In genomic region chr14:24052656-24053547, GRCh38 we compare ENCODE assay signal across 9 cellular contexts. TPM values are rescaled to one million over a fixed set of nuclear protein-coding genes. Genes with fewer than 3 reads are reported as not detected.
DNase-seq lines count a peak whose midpoint lies in the region; ATAC-seq and TF ChIP-seq lines count a peak whose summit lies in the region.
"Had no signal": no experiment of that assay in that cellular context is flagged by ENCODE, and none has a peak within 500 bp of the region (broad histone marks: within the 10 kb centered on the region; RNA-seq: fewer than 3 reads in every experiment).

No MANE protein-coding gene starts in this region.

- H3K36me3 Mint-ChIP-seq in HFFc6 (ENCODE audit: low read depth) (no peaks in the 10 kb centered on the region), immature natural killer cell (no peaks in the 10 kb centered on the region)

- TF ChIP-seq CTCF in HFFc6 (IDR thresholded peaks at IDR 0.05) (no peak), omental fat pad (IDR thresholded peaks at IDR 0.05) (no peak)

- no peak overlapping the region for H3K27ac Mint-ChIP-seq in HFFc6
- peak overlapping the region in 5 of 6 donors; percentile 55 to 89 (median 81) for H3K27ac Mint-ChIP-seq in immature natural killer cell

- DNase-seq in HFFc6, result no peak
- DNase-seq in activated CD8-positive, alpha-beta memory T cell treated with anti-CD3 and anti-CD28 coated beads, Interleukin-2, amount 50 U/mL, for 4 hours, result peak; percentile 67
- DNase-seq in immature natural killer cell, result peak; percentile 58 to 63 (median 59)
- peak; percentile 25 to 50 (median 37) for DNase-seq in stimulated activated CD4-positive, alpha-beta T cell treated with anti-CD3 and anti-CD28 coated beads, TNF-alpha, amount 100 ng/mL, for 4 hours (ENCODE audit: low read depth in 3 of 3)
- DNase-seq in omental fat pad (ENCODE audit: low spot score), result no peak
- no peak for DNase-seq in NCI-H510A treated with DMSO at 0.1 percent for 48 hours (lab: John Stamatoyannopoulos, UW)
- DNase-seq in cerebellum (ENCODE audit: low spot score), result no peak

- H3K27me3 Mint-ChIP-seq in HFFc6 (ENCODE audit: insufficient read depth) (peaks cover 45% of the 10 kb centered on the region), immature natural killer cell (ENCODE audit: low read depth in 3 of 3) (peaks cover 1 to 9% (median 7%) of the 10 kb centered on the region in 3 donors)

- ATAC-seq in omental fat pad (ENCODE audit: low FRiP score) (no peak), HG03097 (IDR thresholded peaks at IDR 0.05; ENCODE audit: low FRiP score, unreplicated experiment) (no peak)

- no peaks in the 10 kb centered on the region for H3K9me3 Mint-ChIP-seq in HFFc6
- H3K9me3 Mint-ChIP-seq in immature natural killer cell, result no peaks in the 10 kb centered on the region

- peak overlapping the region; percentile 57 for H3K4me3 Mint-ChIP-seq in HFFc6
- peak overlapping the region; percentile 76 to 89 (median 85) for H3K4me3 Mint-ChIP-seq in immature natural killer cell

- H3K4me1 Mint-ChIP-seq in HFFc6 (ENCODE audit: low read depth), result peaks cover 12% of the 10 kb centered on the region
- peaks cover 24 to 25% of the 10 kb centered on the region in 2 donors for H3K4me1 Mint-ChIP-seq in immature natural killer cell

RNA-seq across cellular contexts. Expression of gene CARMIL3, which starts 1.1 kb away (rescaled TPM):
- not detected for total RNA-seq in HFFc6 (2021; fragmentation: NEBNext Ultra II Directional; extraction: Animal tissue kit (Norgen Biotek cat#: 25700))
- under 1 TPM; 0.09 to 0.82 (median 0.32) TPM for polyA plus RNA-seq in immature natural killer cell
- total RNA-seq in omental fat pad (under 1 TPM; 0.06 to 0.72 (median 0.30) TPM), cerebellum (34.0 TPM)

RNA-seq across cellular contexts. Expression of gene CPNE6, which starts 18.5 kb away (rescaled TPM):
- total RNA-seq in HFFc6 (2021; fragmentation: NEBNext Ultra II Directional; extraction: Animal tissue kit (Norgen Biotek cat#: 25700)), result not detected
- not detected for polyA plus RNA-seq in immature natural killer cell
- total RNA-seq in omental fat pad, result not detected
- total RNA-seq in cerebellum, result 0.36 TPM
- total RNA-seq: kidney epithelial cell had no signal

RNA-seq across cellular contexts. Expression of gene PCK2, which starts 41.2 kb away (rescaled TPM):
- total RNA-seq in HFFc6 (2021; fragmentation: NEBNext Ultra II Directional; extraction: Animal tissue kit (Norgen Biotek cat#: 25700)), result 10 to 100 TPM; 19.9 to 27.6 (median 24.0) TPM
- polyA plus RNA-seq in immature natural killer cell, result 10 to 100 TPM in 2 of 3 donors, 1 to 10 TPM in 1; 8.2 to 13.3 (median 12.0) TPM
- total RNA-seq in omental fat pad, result 10 to 100 TPM; 33.6 to 53.4 (median 42.9) TPM
- total RNA-seq in cerebellum, result 2.5 TPM

Comparison
In these comparisons a context has a peak if more than half of its experiments do, and no peak if none do; other contexts are left out.
1. DNase-seq: peak in activated CD8-positive, alpha-beta memory T cell treated with anti-CD3 and anti-CD28 coated beads, Interleukin-2, amount 50 U/mL, for 4 hours (single experiment), immature natural killer cell (3 of 3) and stimulated activated CD4-positive, alpha-beta T cell treated with anti-CD3 and anti-CD28 coated beads, TNF-alpha, amount 100 ng/mL, for 4 hours (3 of 3); none in HFFc6 (single experiment), omental fat pad (single experiment), NCI-H510A treated with DMSO at 0.1 percent for 48 hours (single experiment) and cerebellum (single experiment).
2. RNA of gene CARMIL3, which starts 1.1 kb away (total RNA-seq): 34.0 TPM in cerebellum (single experiment); 0.06 to 0.72 TPM in omental fat pad and not detected in HFFc6; every median in the first group is over 10 times any median in the second.